In the genomic region with DNA sequence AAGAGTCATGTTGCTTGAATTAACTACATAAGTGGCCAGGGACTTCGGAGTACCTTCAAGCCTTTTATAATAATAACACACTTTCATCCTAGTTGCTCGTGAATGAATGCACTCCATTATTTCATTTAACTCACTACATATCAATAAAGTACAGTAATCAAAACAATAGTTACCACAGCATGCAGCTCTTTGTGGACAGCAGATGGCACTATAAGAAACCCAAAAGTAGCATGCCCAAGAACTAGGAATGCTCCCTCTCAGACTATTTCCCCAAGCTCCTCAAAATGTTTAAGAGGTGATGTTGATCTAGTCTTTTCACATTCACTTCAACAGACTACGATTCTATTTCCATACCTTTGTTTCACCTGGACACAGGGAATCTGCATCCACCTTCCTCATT, we compare ENCODE assay signal across 1 cellular context.
TF ChIP-seq lines count a peak whose summit lies in the region.

No MANE protein-coding gene starts in this region.

TF ChIP-seq in GM23338, 12 proteins besides CTCF, POLR2A, EP300 and RAD21 (continued from another document):
- TF ChIP-seq POLR2AphosphoS5 (IDR thresholded peaks at IDR 0.05; ENCODE audit: low read depth) (no peak), STAT1 (IDR thresholded peaks at IDR 0.05; ENCODE audit: unreplicated experiment) (no peak), EZH2phosphoT487 (IDR thresholded peaks at IDR 0.05; ENCODE audit: unreplicated experiment) (no peak), ZNF331 (CRISPR knock-in tag; IDR thresholded peaks at IDR 0.05; ENCODE audit: low read depth) (no peak), CREB1 (CRISPR knock-in tag; IDR thresholded peaks at IDR 0.05; ENCODE audit: low read depth) (no peak), JUNB (IDR thresholded peaks at IDR 0.05; ENCODE audit: unreplicated experiment) (no peak), EZH2 (IDR thresholded peaks at IDR 0.05; ENCODE audit: low read depth, unreplicated experiment) (no peak)
- TF ChIP-seq, protein P1, sequence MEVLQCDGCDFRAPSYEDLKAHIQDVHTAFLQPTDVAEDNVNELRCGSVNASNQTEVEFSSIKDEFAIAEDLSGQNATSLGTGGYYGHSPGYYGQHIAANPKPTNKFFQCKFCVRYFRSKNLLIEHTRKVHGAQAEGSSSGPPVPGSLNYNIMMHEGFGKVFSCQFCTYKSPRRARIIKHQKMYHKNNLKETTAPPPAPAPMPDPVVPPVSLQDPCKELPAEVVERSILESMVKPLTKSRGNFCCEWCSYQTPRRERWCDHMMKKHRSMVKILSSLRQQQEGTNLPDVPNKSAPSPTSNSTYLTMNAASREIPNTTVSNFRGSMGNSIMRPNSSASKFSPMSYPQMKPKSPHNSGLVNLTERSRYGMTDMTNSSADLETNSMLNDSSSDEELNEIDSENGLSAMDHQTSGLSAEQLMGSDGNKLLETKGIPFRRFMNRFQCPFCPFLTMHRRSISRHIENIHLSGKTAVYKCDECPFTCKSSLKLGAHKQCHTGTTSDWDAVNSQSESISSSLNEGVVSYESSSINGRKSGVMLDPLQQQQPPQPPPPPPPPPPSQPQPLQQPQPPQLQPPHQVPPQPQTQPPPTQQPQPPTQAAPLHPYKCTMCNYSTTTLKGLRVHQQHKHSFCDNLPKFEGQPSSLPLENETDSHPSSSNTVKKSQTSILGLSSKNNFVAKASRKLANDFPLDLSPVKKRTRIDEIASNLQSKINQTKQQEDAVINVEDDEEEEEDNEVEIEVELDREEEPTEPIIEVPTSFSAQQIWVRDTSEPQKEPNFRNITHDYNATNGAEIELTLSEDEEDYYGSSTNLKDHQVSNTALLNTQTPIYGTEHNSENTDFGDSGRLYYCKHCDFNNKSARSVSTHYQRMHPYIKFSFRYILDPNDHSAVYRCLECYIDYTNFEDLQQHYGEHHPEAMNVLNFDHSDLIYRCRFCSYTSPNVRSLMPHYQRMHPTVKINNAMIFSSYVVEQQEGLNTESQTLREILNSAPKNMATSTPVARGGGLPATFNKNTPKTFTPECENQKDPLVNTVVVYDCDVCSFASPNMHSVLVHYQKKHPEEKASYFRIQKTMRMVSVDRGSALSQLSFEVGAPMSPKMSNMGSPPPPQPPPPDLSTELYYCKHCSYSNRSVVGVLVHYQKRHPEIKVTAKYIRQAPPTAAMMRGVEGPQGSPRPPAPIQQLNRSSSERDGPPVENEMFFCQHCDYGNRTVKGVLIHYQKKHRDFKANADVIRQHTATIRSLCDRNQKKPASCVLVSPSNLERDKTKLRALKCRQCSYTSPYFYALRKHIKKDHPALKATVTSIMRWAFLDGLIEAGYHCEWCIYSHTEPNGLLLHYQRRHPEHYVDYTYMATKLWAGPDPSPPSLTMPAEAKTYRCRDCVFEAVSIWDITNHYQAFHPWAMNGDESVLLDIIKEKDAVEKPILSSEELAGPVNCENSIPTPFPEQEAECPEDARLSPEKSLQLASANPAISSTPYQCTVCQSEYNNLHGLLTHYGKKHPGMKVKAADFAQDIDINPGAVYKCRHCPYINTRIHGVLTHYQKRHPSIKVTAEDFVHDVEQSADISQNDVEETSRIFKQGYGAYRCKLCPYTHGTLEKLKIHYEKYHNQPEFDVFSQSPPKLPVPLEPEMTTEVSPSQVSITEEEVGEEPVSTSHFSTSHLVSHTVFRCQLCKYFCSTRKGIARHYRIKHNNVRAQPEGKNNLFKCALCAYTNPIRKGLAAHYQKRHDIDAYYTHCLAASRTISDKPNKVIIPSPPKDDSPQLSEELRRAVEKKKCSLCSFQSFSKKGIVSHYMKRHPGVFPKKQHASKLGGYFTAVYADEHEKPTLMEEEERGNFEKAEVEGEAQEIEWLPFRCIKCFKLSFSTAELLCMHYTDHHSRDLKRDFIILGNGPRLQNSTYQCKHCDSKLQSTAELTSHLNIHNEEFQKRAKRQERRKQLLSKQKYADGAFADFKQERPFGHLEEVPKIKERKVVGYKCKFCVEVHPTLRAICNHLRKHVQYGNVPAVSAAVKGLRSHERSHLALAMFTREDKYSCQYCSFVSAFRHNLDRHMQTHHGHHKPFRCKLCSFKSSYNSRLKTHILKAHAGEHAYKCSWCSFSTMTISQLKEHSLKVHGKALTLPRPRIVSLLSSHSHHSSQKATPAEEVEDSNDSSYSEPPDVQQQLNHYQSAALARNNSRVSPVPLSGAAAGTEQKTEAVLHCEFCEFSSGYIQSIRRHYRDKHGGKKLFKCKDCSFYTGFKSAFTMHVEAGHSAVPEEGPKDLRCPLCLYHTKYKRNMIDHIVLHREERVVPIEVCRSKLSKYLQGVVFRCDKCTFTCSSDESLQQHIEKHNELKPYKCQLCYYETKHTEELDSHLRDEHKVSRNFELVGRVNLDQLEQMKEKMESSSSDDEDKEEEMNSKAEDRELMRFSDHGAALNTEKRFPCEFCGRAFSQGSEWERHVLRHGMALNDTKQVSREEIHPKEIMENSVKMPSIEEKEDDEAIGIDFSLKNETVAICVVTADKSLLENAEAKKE (CRISPR knock-in tag; IDR thresholded peaks at IDR 0.05), result no peak
- TF ChIP-seq, protein P2, sequence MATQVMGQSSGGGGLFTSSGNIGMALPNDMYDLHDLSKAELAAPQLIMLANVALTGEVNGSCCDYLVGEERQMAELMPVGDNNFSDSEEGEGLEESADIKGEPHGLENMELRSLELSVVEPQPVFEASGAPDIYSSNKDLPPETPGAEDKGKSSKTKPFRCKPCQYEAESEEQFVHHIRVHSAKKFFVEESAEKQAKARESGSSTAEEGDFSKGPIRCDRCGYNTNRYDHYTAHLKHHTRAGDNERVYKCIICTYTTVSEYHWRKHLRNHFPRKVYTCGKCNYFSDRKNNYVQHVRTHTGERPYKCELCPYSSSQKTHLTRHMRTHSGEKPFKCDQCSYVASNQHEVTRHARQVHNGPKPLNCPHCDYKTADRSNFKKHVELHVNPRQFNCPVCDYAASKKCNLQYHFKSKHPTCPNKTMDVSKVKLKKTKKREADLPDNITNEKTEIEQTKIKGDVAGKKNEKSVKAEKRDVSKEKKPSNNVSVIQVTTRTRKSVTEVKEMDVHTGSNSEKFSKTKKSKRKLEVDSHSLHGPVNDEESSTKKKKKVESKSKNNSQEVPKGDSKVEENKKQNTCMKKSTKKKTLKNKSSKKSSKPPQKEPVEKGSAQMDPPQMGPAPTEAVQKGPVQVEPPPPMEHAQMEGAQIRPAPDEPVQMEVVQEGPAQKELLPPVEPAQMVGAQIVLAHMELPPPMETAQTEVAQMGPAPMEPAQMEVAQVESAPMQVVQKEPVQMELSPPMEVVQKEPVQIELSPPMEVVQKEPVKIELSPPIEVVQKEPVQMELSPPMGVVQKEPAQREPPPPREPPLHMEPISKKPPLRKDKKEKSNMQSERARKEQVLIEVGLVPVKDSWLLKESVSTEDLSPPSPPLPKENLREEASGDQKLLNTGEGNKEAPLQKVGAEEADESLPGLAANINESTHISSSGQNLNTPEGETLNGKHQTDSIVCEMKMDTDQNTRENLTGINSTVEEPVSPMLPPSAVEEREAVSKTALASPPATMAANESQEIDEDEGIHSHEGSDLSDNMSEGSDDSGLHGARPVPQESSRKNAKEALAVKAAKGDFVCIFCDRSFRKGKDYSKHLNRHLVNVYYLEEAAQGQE (IDR thresholded peaks at IDR 0.05; ENCODE audit: unreplicated experiment), result no peak
